In the genomic region with DNA sequence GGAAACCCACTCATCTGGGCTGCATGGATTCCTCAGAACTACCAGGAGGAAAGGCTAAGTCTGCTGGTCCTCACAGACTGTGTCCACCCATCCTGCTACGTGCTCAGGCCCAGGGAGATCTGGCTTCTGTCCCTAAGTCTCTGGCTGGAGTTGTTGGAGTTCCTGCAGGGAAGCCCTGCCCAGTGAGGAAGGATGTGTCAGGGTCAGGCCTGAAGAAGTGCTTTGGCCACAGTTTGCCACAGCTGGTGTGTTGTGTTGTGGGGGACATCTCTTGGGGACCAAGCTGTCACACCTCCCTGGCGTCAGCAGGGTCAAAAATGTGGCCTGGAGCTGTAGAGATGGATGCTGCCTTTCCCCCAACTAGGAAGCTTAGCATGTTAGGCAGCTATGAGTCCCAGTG, we compare ENCODE assay signal across 27 cellular contexts.
"Had no signal": no experiment of that assay in that cellular context is flagged by ENCODE, and none has a peak within 500 bp of the region (broad histone marks: within the 10 kb centered on the region; RNA-seq: fewer than 3 reads in every experiment).

No MANE protein-coding gene starts in this region.

- H3K27ac ChIP-seq: coronary artery, esophagus muscularis mucosa, foreskin keratinocyte, gastroesophageal sphincter, heart right ventricle, neutrophil, pancreas, prostate gland, sigmoid colon, thoracic aorta, tibial nerve, upper lobe of left lung had no signal

- H3K9me3 ChIP-seq: neutrophil, pancreas, prostate gland, sigmoid colon, thoracic aorta had no signal

- FAIRE-seq: endothelial cell of umbilical vein, keratinocyte, pancreas, urothelium cell line had no signal

- H3K36me3 ChIP-seq: esophagus muscularis mucosa, gastroesophageal sphincter, heart right ventricle, neutrophil, pancreas, prostate gland, sigmoid colon, thoracic aorta, tibial nerve, upper lobe of left lung had no signal

- H3K36me3 Mint-ChIP-seq: memory B cell; stimulated activated naive B cell treated with anti-CD40 and anti-IgM and Interleukin-4, amounts not matched to agents 10 μg/mL and 1 μg/mL and 100 μg/mL, for 72 hours had no signal

- H3K4me1 Mint-ChIP-seq: immature natural killer cell; memory B cell; natural killer cell; stimulated activated naive B cell treated with anti-CD40 and anti-IgM and Interleukin-4, amounts not matched to agents 10 μg/mL and 1 μg/mL and 100 μg/mL, for 72 hours had no signal

- H3K4me1 ChIP-seq: esophagus muscularis mucosa, foreskin keratinocyte, gastroesophageal sphincter, heart right ventricle, pancreas, prostate gland, sigmoid colon, tibial nerve, upper lobe of left lung had no signal

- H3K27me3 Mint-ChIP-seq: memory B cell; stimulated activated naive B cell treated with anti-CD40 and anti-IgM and Interleukin-4, amounts not matched to agents 10 μg/mL and 1 μg/mL and 100 μg/mL, for 72 hours; stimulated activated naive CD8-positive, alpha-beta T cell treated with anti-CD3 and anti-CD28 coated beads, Interleukin-15, Interleukin-2, amounts not matched to agents 100 ng/mL and 50 ng/mL, for 24 hours had no signal

- DNase-seq: dermis blood vessel endothelial cell; effector memory CD4-positive, alpha-beta T cell; foreskin keratinocyte; heart right ventricle; hippocampal formation; immature natural killer cell; natural killer cell; pancreas; sigmoid colon; stimulated activated CD4-positive, alpha-beta T cell treated with anti-CD3 and anti-CD28 coated beads, Interleukin-4, amount 100 ng/mL, for 4 hours; stimulated activated naive B cell treated with anti-CD40 and anti-IgM and Interleukin-4, amounts not matched to agents 10 μg/mL and 1 μg/mL and 100 μg/mL, for 72 hours; upper lobe of left lung had no signal

- ATAC-seq: foreskin keratinocyte; gastroesophageal sphincter; left lobe of liver; natural killer cell; pancreas; right cardiac atrium; stimulated activated naive B cell treated with anti-CD40 and anti-IgM and Interleukin-4, amounts not matched to agents 10 μg/mL and 1 μg/mL and 100 μg/mL, for 72 hours had no signal

- H3K27me3 ChIP-seq: esophagus muscularis mucosa, foreskin keratinocyte, gastroesophageal sphincter, heart right ventricle, neutrophil, pancreas, sigmoid colon, tibial nerve, upper lobe of left lung had no signal

- H3K4me3 Mint-ChIP-seq: immature natural killer cell; memory B cell; natural killer cell; stimulated activated naive B cell treated with anti-CD40 and anti-IgM and Interleukin-4, amounts not matched to agents 10 μg/mL and 1 μg/mL and 100 μg/mL, for 72 hours; stimulated activated naive CD8-positive, alpha-beta T cell treated with anti-CD3 and anti-CD28 coated beads, Interleukin-15, Interleukin-2, amounts not matched to agents 100 ng/mL and 50 ng/mL, for 24 hours had no signal

- H3K27ac Mint-ChIP-seq: immature natural killer cell; memory B cell; natural killer cell; stimulated activated naive B cell treated with anti-CD40 and anti-IgM and Interleukin-4, amounts not matched to agents 10 μg/mL and 1 μg/mL and 100 μg/mL, for 72 hours; stimulated activated naive CD8-positive, alpha-beta T cell treated with anti-CD3 and anti-CD28 coated beads, Interleukin-15, Interleukin-2, amounts not matched to agents 100 ng/mL and 50 ng/mL, for 24 hours had no signal

- H3K4me3 ChIP-seq: coronary artery, esophagus muscularis mucosa, gastroesophageal sphincter, heart right ventricle, lung, pancreas, prostate gland, sigmoid colon, thoracic aorta, tibial nerve, upper lobe of left lung had no signal
